ENCODE assay signal across 1 cellular context in the genomic region with DNA sequence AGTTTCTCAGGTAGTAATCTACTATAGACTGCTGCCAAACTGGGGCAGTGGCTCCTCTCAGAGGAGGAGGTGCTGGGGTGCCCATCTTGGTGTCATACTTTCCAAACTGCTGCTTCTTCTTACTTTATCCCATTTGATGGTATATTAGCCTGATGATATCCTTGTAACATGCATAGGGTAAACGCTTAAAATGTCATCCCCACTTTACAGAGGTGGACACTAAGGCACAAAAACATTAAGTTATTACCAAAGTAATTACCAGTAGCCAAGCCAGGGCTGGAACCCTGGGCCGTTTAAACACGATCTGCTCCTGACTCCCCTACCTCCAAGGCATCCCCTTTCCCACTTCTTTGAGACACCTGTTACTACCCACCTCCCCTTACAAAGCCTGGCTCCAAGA.
TF ChIP-seq lines count a peak whose summit lies in the region.

No MANE protein-coding gene starts in this region.

TF ChIP-seq in HEK293, 187 proteins besides CTCF, POLR2A, EP300 and RAD21 (continued from another document):
- no peak for TF ChIP-seq ZNF280D (tag by site-specific recombination; IDR thresholded peaks at IDR 0.05)
- no peak for TF ChIP-seq PBX3 (CRISPR knock-in tag; IDR thresholded peaks at IDR 0.05)
- TF ChIP-seq ZNF366 (tag by site-specific recombination; conservative IDR thresholded peaks at IDR 0.05) = no peak
- no peak for TF ChIP-seq ZNF830 (tag by site-specific recombination; IDR thresholded peaks at IDR 0.05; ENCODE audit: low read depth)
- TF ChIP-seq ZNF624 (tag by site-specific recombination; IDR thresholded peaks at IDR 0.05) = no peak
- TF ChIP-seq HOXA7 (CRISPR knock-in tag; IDR thresholded peaks at IDR 0.05; ENCODE audit: borderline replicate concordance) = no peak
- TF ChIP-seq SCRT1 (tag by site-specific recombination; IDR thresholded peaks at IDR 0.05; ENCODE audit: borderline replicate concordance) = 0 out of 2 replicates have a peak, but pooled peaks have one; percentile 39
- TF ChIP-seq, protein P1, sequence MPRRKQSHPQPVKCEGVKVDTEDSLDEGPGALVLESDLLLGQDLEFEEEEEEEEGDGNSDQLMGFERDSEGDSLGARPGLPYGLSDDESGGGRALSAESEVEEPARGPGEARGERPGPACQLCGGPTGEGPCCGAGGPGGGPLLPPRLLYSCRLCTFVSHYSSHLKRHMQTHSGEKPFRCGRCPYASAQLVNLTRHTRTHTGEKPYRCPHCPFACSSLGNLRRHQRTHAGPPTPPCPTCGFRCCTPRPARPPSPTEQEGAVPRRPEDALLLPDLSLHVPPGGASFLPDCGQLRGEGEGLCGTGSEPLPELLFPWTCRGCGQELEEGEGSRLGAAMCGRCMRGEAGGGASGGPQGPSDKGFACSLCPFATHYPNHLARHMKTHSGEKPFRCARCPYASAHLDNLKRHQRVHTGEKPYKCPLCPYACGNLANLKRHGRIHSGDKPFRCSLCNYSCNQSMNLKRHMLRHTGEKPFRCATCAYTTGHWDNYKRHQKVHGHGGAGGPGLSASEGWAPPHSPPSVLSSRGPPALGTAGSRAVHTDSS (tag by site-specific recombination; IDR thresholded peaks at IDR 0.05) = no peak
